Comparison of ENCODE assay signal across 28 cellular contexts in the genomic region with DNA sequence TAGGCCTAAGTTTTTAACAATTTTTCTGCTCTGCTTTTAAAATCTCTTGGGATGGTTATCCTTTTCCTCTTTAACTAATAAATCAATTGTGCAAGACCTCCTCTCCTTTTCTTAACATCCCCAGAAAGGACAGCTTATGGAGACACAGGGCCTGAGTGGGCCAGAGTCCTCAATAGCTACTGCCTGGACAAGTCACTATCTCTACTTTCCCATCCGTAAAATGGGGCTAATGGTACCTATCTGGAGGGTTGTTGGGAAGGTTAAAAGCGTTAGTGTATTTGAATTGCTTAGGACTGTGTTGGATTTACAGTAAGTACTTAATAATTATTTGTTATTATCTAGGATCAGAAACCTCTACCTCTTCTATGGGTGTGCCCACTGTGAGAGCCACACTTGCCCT.
"Had no signal": no experiment of that assay in that cellular context is flagged by ENCODE, and none has a peak within 500 bp of the region (broad histone marks: within the 10 kb centered on the region; RNA-seq: fewer than 3 reads in every experiment).

No MANE protein-coding gene starts in this region.

- H3K4me3 ChIP-seq: coronary artery, esophagus muscularis mucosa, gastroesophageal sphincter, heart right ventricle, left lung, mucosa of descending colon, smooth muscle cell, stomach, tibial artery had no signal

- ATAC-seq: gastroesophageal sphincter; heart right ventricle; left cardiac atrium; left lung; mucosa of descending colon; naive thymus-derived CD4-positive, alpha-beta T cell had no signal

- H3K27ac Mint-ChIP-seq: mesothelial cell of epicardium, type B pancreatic cell had no signal

- H3K36me3 Mint-ChIP-seq: mesothelial cell of epicardium; naive thymus-derived CD4-positive, alpha-beta T cell; type B pancreatic cell had no signal

- H3K9me3 Mint-ChIP-seq: mesothelial cell of epicardium, neural crest cell, type B pancreatic cell had no signal

- H3K4me1 Mint-ChIP-seq: neural crest cell had no signal

- H3K27ac ChIP-seq: coronary artery, esophagus muscularis mucosa, foreskin keratinocyte, gastroesophageal sphincter, heart right ventricle, left lung, parathyroid adenoma, tibial artery had no signal

- H3K9me3 ChIP-seq: esophagus muscularis mucosa, gastroesophageal sphincter, heart right ventricle, left lung, mucosa of descending colon, stomach, tibial artery had no signal

- H3K36me3 ChIP-seq: esophagus muscularis mucosa, gastroesophageal sphincter, heart right ventricle, left lung, stomach, tibial artery had no signal

- H3K9ac ChIP-seq: parathyroid adenoma had no signal

- H3K27me3 ChIP-seq: esophagus muscularis mucosa, foreskin keratinocyte, gastroesophageal sphincter, heart right ventricle, left lung, stomach, tibial artery had no signal

- H3K27me3 Mint-ChIP-seq: naive thymus-derived CD4-positive, alpha-beta T cell; progenitor cell of endocrine pancreas had no signal

- H3K79me2 ChIP-seq: parathyroid adenoma had no signal

- H3K4me3 Mint-ChIP-seq: mesothelial cell of epicardium; naive thymus-derived CD4-positive, alpha-beta T cell; neural crest cell; type B pancreatic cell had no signal

- H3K4me1 ChIP-seq: esophagus muscularis mucosa, gastroesophageal sphincter, left lung had no signal

- DNase-seq: dermis blood vessel endothelial cell; effector memory CD4-positive, alpha-beta T cell; heart right ventricle; hippocampal formation; left cardiac atrium; left lung; mesenchymal stem cell; mucosa of descending colon; naive thymus-derived CD4-positive, alpha-beta T cell; stimulated activated CD4-positive, alpha-beta T cell treated with anti-CD3 and anti-CD28 coated beads, Interleukin-12 subunit alpha, Interleukin-12 subunit beta, amount 100 ng/mL, for 4 hours; stimulated activated CD4-positive, alpha-beta T cell treated with anti-CD3 and anti-CD28 coated beads, Interleukin-1b, Interleukin-23, amount 100 ng/mL, for 48 hours; stimulated activated CD4-positive, alpha-beta T cell treated with anti-CD3 and anti-CD28 coated beads, Interleukin-4, amount 100 ng/mL, for 1 hour; stimulated activated CD8-positive, alpha-beta memory T cell treated with anti-CD3 and anti-CD28 coated beads, Interleukin-4, amount 100 ng/mL, for 48 hours; stimulated activated naive CD4-positive, alpha-beta T cell treated with Interleukin-2 at 50 U/mL for 16 hours; stomach; tibial artery had no signal

- H3K4me2 ChIP-seq: smooth muscle cell had no signal

- FAIRE-seq: endothelial cell of umbilical vein, islet of Langerhans had no signal
